In the genomic region with DNA sequence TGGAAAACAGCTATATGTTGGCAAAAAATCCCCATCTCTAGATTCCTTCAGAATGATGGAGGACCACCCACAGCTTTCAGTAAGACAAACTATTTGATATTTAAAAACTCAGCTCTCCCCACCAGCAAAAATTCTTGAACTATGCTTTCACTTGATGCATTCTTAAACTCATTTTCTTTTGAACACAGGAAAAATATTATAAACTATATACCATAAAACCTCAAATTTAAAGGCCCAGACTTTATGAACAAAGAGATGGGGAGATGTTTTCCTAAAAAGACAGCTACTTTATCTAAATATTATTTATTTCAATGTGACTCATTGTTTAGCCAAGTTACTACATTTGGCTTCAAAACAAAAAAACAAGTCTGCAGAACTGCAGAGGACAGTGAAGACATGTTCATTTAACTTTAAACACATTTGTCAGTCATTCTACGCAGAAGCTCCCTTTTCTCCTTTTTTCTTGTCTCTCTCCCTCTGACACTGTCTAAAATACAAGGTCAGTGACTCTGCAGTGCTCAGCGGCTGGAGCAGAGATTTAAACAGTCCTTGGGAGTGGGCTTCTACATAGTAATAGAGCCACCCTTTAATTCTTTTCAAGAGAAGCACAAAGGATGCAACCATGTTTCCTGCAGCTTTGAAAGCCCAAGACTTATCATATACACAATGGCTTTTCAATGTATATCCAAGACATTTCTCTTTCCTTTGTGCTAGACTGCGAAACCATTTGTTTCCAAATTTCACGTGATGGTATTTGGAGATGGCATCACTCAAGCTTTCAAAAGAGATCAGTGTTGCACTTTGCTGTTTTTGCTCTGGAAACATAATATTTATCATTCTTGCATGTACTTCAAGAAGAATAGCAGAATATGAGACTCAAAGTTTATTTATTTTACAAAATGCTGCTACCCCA, we compare ENCODE assay signal across 19 cellular contexts.
DNase-seq lines count a peak whose midpoint lies in the region; ATAC-seq, FAIRE-seq and TF ChIP-seq lines count a peak whose summit lies in the region.
"Had no signal": no experiment of that assay in that cellular context is flagged by ENCODE, and none has a peak within 500 bp of the region (broad histone marks: within the 10 kb centered on the region; RNA-seq: fewer than 3 reads in every experiment).

No MANE protein-coding gene starts in this region.

- H3K27ac Mint-ChIP-seq in progenitor cell of endocrine pancreas (peak overlapping the region; percentile 1), T-cell (no peak overlapping the region)
- H3K27ac Mint-ChIP-seq: activated CD8-positive, alpha-beta memory T cell treated with anti-CD3 and anti-CD28 coated beads, Interleukin-2, amount 10 ng/mL, durations not matched to agents 7 days and 5 days; activated naive CD8-positive, alpha-beta T cell treated with anti-CD3 and anti-CD28 coated beads, Interleukin-2, amount 50 U/mL, for 24 hours; B cell had no signal

- no peak overlapping the region for H3K4me3 Mint-ChIP-seq in progenitor cell of endocrine pancreas (ENCODE audit: low read depth)
- H3K4me3 Mint-ChIP-seq in T-cell: no peak overlapping the region
- H3K4me3 Mint-ChIP-seq: activated CD8-positive, alpha-beta memory T cell treated with anti-CD3 and anti-CD28 coated beads, Interleukin-2, amount 10 ng/mL, durations not matched to agents 7 days and 5 days; activated naive CD8-positive, alpha-beta T cell treated with anti-CD3 and anti-CD28 coated beads, Interleukin-2, amount 50 U/mL, for 24 hours; B cell had no signal

- no peak for FAIRE-seq in GM12891 (lab: Jason Lieb, UNC)

- H3K9ac ChIP-seq in HUES48 (ENCODE audit: low read depth, low read length): no peak overlapping the region

- peak overlapping the region; percentile 59 for H3K27ac ChIP-seq in HUES48 (ENCODE audit: low read depth, low read length)
- H3K27ac ChIP-seq: left ventricle myocardium inferior had no signal

- H3K4me1 ChIP-seq in HUES48 (ENCODE audit: control insufficient read depth, insufficient read depth, low read length): peaks cover 21% of the 10 kb centered on the region

- no peak overlapping the region for H3K4me3 ChIP-seq in HUES48 (ENCODE audit: low read depth, low read length)
- no peak overlapping the region for H3K4me3 ChIP-seq in fibroblast of mammary gland (ENCODE audit: control insufficient read depth, low read depth, low read length)
- H3K4me3 ChIP-seq: left ventricle myocardium inferior had no signal

- H3K4me1 Mint-ChIP-seq in progenitor cell of endocrine pancreas (ENCODE audit: low read depth) (peaks cover 27% of the 10 kb centered on the region), T-cell (no peaks in the 10 kb centered on the region)
- H3K4me1 Mint-ChIP-seq: activated CD8-positive, alpha-beta memory T cell treated with anti-CD3 and anti-CD28 coated beads, Interleukin-2, amount 10 ng/mL, durations not matched to agents 7 days and 5 days; activated naive CD8-positive, alpha-beta T cell treated with anti-CD3 and anti-CD28 coated beads, Interleukin-2, amount 50 U/mL, for 24 hours; B cell had no signal

- ATAC-seq in SK-N-SH treated with all-trans-retinoic acid at 6 μM for 48 hours (peak; percentile 48), T-cell (replicated peaks in 1 of 4) (no peak)
- ATAC-seq: activated CD8-positive, alpha-beta memory T cell treated with anti-CD3 and anti-CD28 coated beads, Interleukin-2, amount 10 ng/mL, durations not matched to agents 7 days and 5 days; activated naive CD8-positive, alpha-beta T cell treated with anti-CD3 and anti-CD28 coated beads, Interleukin-2, amount 50 U/mL, for 24 hours; esophagus mucosa; right cardiac atrium had no signal

- H3K27me3 Mint-ChIP-seq in progenitor cell of endocrine pancreas: no peaks in the 10 kb centered on the region
- no peaks in the 10 kb centered on the region for H3K27me3 Mint-ChIP-seq in T-cell
- H3K27me3 Mint-ChIP-seq: activated CD8-positive, alpha-beta memory T cell treated with anti-CD3 and anti-CD28 coated beads, Interleukin-2, amount 10 ng/mL, durations not matched to agents 7 days and 5 days; activated naive CD8-positive, alpha-beta T cell treated with anti-CD3 and anti-CD28 coated beads, Interleukin-2, amount 50 U/mL, for 24 hours; B cell had no signal

- CTCF ChIA-PET in T-cell (lab: Charles Lee): no interaction called here

- H3K9me3 Mint-ChIP-seq in progenitor cell of endocrine pancreas (ENCODE audit: low read depth): no peaks in the 10 kb centered on the region
- peaks cover 0 to 30% (median 5%) of the 10 kb centered on the region in 3 donors for H3K9me3 Mint-ChIP-seq in T-cell

- H3K36me3 Mint-ChIP-seq in progenitor cell of endocrine pancreas (ENCODE audit: insufficient read depth) (peaks cover 24% of the 10 kb centered on the region), T-cell (no peaks in the 10 kb centered on the region)
- H3K36me3 Mint-ChIP-seq: activated CD8-positive, alpha-beta memory T cell treated with anti-CD3 and anti-CD28 coated beads, Interleukin-2, amount 10 ng/mL, durations not matched to agents 7 days and 5 days had no signal

- POLR2A ChIA-PET in T-cell (lab: Charles Lee): interaction anchor here in 1 of 2 donors (0.7 kb wide), 1 partner anchor 9 kb away, joined by 3 read pairs; no protein-coding TSS in a partner anchor

- TF ChIP-seq POLR2A in GM12891 (IDR thresholded peaks at IDR 0.05; ENCODE audit: low read depth, low read length): no peak

- DNase-seq in fibroblast of mammary gland (ENCODE audit: low read depth): peak; percentile 45
- no peak for DNase-seq in progenitor cell of endocrine pancreas (ENCODE audit: low spot score, unreplicated experiment)
- DNase-seq in nucleus accumbens (lab: John Stamatoyannopoulos, UW): no peak
- DNase-seq in SW480 (ENCODE audit: low spot score): no peak
- DNase-seq in T-cell: no peak
- DNase-seq in GM12891 (ENCODE audit: insufficient read length, low spot score): no peak
- DNase-seq: activated CD4-positive, alpha-beta T cell treated with anti-CD3 and anti-CD28 coated beads for 48 hours; activated CD8-positive, alpha-beta memory T cell treated with anti-CD3 and anti-CD28 coated beads, Interleukin-2, amount 10 ng/mL, durations not matched to agents 7 days and 5 days; activated naive CD8-positive, alpha-beta T cell treated with anti-CD3 and anti-CD28 coated beads, Interleukin-2, amount 50 U/mL, for 24 hours; glutamatergic neuron; GOT3; left ventricle myocardium inferior; NCI-H748 treated with DMSO at 0.1 percent for 48 hours; right cardiac atrium; stimulated activated naive CD4-positive, alpha-beta T cell had no signal

- H3K27me3 ChIP-seq in HUES48 (ENCODE audit: control insufficient read depth, insufficient read depth, low read length): no peaks in the 10 kb centered on the region

- TF ChIP-seq CTCF in fibroblast of mammary gland (conservative IDR thresholded peaks at IDR 0.05; ENCODE audit: control insufficient read depth, insufficient read depth, low read depth, low read length) (no peak), progenitor cell of endocrine pancreas (IDR thresholded peaks at IDR 0.05; ENCODE audit: unreplicated experiment) (no peak)

- no peaks in the 10 kb centered on the region for H3K36me3 ChIP-seq in HUES48 (ENCODE audit: control insufficient read depth, insufficient read depth, low read length)
- H3K36me3 ChIP-seq: left ventricle myocardium inferior had no signal

- H3K9me3 ChIP-seq in HUES48 (ENCODE audit: control insufficient read depth, insufficient read depth, low read length): no peaks in the 10 kb centered on the region
- H3K9me3 ChIP-seq: left ventricle myocardium inferior had no signal

TF ChIP-seq in SK-N-SH treated with all-trans-retinoic acid at 6 μM for 48 hours, 23 proteins besides CTCF, POLR2A, EP300 and RAD21 (continues in another document):
- no peak for TF ChIP-seq TOX (CRISPR knock-in tag; IDR thresholded peaks at IDR 0.05; ENCODE audit: borderline replicate concordance)
- TF ChIP-seq ARNTL (CRISPR knock-in tag; IDR thresholded peaks at IDR 0.05; ENCODE audit: borderline replicate concordance, low read depth): no peak
- TF ChIP-seq ZNF565 (CRISPR knock-in tag; conservative IDR thresholded peaks at IDR 0.05; ENCODE audit: low read depth): no peak
- TF ChIP-seq ZNF8 (CRISPR knock-in tag; IDR thresholded peaks at IDR 0.05): no peak
- TF ChIP-seq, protein P1, sequence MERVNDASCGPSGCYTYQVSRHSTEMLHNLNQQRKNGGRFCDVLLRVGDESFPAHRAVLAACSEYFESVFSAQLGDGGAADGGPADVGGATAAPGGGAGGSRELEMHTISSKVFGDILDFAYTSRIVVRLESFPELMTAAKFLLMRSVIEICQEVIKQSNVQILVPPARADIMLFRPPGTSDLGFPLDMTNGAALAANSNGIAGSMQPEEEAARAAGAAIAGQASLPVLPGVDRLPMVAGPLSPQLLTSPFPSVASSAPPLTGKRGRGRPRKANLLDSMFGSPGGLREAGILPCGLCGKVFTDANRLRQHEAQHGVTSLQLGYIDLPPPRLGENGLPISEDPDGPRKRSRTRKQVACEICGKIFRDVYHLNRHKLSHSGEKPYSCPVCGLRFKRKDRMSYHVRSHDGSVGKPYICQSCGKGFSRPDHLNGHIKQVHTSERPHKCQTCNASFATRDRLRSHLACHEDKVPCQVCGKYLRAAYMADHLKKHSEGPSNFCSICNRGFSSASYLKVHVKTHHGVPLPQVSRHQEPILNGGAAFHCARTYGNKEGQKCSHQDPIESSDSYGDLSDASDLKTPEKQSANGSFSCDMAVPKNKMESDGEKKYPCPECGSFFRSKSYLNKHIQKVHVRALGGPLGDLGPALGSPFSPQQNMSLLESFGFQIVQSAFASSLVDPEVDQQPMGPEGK (CRISPR knock-in tag; IDR thresholded peaks at IDR 0.05; ENCODE audit: borderline replicate concordance): no peak

TF ChIP-seq in GM12891, 5 proteins besides CTCF, POLR2A, EP300 and RAD21:
- TF ChIP-seq SPI1 (IDR thresholded peaks at IDR 0.05; ENCODE audit: low read depth, low read length): no peak
- no peak for TF ChIP-seq POLR2AphosphoS5 (IDR thresholded peaks at IDR 0.05; ENCODE audit: low read depth, low read length)
- no peak for TF ChIP-seq POU2F2 (IDR thresholded peaks at IDR 0.05; ENCODE audit: low read depth, low read length)
- TF ChIP-seq PAX5 (IDR thresholded peaks at IDR 0.05; ENCODE audit: insufficient read depth, low read length, severe bottlenecking): no peak
- TF ChIP-seq TAF1 (IDR thresholded peaks at IDR 0.05; ENCODE audit: low read depth, low read length): no peak
